In the genomic region with DNA sequence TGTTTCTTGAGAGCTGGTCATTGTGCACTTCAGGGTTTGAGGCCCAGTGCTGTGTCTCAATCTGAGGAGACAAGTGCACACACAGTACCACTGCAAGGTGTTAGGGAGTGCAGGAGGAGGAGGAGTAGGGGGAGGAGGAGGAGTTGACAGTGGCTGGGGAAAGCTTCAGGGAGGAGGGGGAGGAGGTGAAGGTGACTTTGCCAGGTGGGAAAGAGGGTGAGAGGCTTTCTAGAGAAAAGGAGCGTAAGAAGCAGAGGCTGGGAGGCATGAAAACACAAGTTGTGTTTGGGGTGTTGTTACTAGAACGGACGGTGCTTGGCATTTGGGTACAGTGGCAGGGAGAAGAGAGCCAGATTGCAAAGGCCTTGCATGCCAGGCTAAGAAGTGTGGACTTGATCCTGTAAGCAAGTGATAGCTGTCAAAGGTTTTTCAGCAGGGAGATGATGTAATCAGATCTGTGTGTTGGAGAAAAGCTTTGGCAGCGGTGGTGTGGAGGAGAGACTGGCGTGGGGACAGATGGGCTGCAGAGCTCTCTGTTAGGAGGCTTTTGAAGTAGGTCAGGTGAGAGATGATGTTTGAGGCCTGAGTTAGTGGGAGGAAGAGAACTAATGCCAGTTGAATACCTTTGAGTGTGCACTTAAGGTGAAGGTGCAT, we compare ENCODE assay signal across 1 cellular context.
A peak's percentile ranks its signal among the peaks of the same experiment; 100 is the strongest.
TF ChIP-seq lines count a peak whose summit lies in the region.

No MANE protein-coding gene starts in this region.

TF ChIP-seq in HEK293, 187 proteins besides CTCF, POLR2A, EP300 and RAD21 (continued from another document and continues in another):
- TF ChIP-seq, protein P1, sequence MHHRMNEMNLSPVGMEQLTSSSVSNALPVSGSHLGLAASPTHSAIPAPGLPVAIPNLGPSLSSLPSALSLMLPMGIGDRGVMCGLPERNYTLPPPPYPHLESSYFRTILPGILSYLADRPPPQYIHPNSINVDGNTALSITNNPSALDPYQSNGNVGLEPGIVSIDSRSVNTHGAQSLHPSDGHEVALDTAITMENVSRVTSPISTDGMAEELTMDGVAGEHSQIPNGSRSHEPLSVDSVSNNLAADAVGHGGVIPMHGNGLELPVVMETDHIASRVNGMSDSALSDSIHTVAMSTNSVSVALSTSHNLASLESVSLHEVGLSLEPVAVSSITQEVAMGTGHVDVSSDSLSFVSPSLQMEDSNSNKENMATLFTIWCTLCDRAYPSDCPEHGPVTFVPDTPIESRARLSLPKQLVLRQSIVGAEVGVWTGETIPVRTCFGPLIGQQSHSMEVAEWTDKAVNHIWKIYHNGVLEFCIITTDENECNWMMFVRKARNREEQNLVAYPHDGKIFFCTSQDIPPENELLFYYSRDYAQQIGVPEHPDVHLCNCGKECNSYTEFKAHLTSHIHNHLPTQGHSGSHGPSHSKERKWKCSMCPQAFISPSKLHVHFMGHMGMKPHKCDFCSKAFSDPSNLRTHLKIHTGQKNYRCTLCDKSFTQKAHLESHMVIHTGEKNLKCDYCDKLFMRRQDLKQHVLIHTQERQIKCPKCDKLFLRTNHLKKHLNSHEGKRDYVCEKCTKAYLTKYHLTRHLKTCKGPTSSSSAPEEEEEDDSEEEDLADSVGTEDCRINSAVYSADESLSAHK (tag by site-specific recombination; IDR thresholded peaks at IDR 0.05) = no peak
- TF ChIP-seq ZBTB20 (tag by site-specific recombination; IDR thresholded peaks at IDR 0.05) (no peak), SALL2 (tag by site-specific recombination; IDR thresholded peaks at IDR 0.05; ENCODE audit: borderline replicate concordance) (no peak), YY2 (tag by site-specific recombination; IDR thresholded peaks at IDR 0.05) (no peak), ZNF843 (tag by site-specific recombination; IDR thresholded peaks at IDR 0.05) (no peak), ZNF529 (tag by site-specific recombination; IDR thresholded peaks at IDR 0.05; ENCODE audit: insufficient replicate concordance) (no peak), GLI2 (tag by site-specific recombination; IDR thresholded peaks at IDR 0.05; ENCODE audit: borderline replicate concordance, low read depth) (no peak), ZBTB21 (tag by site-specific recombination; IDR thresholded peaks at IDR 0.05) (no peak), SCRT2 (tag by site-specific recombination; IDR thresholded peaks at IDR 0.05) (no peak), ZNF660 (tag by site-specific recombination; IDR thresholded peaks at IDR 0.05) (no peak), ZNF701 (tag by site-specific recombination; IDR thresholded peaks at IDR 0.05) (no peak), ZNF626 (tag by site-specific recombination; IDR thresholded peaks at IDR 0.05) (no peak), ZNF658 (tag by site-specific recombination; IDR thresholded peaks at IDR 0.05) (no peak), ZNF837 (tag by site-specific recombination; IDR thresholded peaks at IDR 0.05) (no peak), ZIC2 (tag by site-specific recombination; IDR thresholded peaks at IDR 0.05) (no peak), ZNF623 (tag by site-specific recombination; IDR thresholded peaks at IDR 0.05) (no peak), ZNF23 (tag by site-specific recombination; IDR thresholded peaks at IDR 0.05; ENCODE audit: borderline replicate concordance) (no peak), ZNF391 (tag by site-specific recombination; IDR thresholded peaks at IDR 0.05; ENCODE audit: borderline replicate concordance, low read depth) (no peak), ZNF624 (tag by site-specific recombination; IDR thresholded peaks at IDR 0.05) (no peak), ZNF214 (tag by site-specific recombination; IDR thresholded peaks at IDR 0.05; ENCODE audit: borderline replicate concordance) (no peak), ZBTB1 (tag by site-specific recombination; IDR thresholded peaks at IDR 0.05) (no peak), ZNF629 (tag by site-specific recombination; IDR thresholded peaks at IDR 0.05) (peak; percentile 16; the same call in 1 of the 2 replicates), PRDM1 (tag by site-specific recombination; IDR thresholded peaks at IDR 0.05) (peak; percentile 85), ZNF157 (tag by site-specific recombination; IDR thresholded peaks at IDR 0.05) (no peak)
- TF ChIP-seq, protein P2, sequence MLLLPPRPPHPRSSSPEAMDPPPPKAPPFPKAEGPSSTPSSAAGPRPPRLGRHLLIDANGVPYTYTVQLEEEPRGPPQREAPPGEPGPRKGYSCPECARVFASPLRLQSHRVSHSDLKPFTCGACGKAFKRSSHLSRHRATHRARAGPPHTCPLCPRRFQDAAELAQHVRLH (tag by site-specific recombination; IDR thresholded peaks at IDR 0.05) = no peak
- TF ChIP-seq, protein P3, sequence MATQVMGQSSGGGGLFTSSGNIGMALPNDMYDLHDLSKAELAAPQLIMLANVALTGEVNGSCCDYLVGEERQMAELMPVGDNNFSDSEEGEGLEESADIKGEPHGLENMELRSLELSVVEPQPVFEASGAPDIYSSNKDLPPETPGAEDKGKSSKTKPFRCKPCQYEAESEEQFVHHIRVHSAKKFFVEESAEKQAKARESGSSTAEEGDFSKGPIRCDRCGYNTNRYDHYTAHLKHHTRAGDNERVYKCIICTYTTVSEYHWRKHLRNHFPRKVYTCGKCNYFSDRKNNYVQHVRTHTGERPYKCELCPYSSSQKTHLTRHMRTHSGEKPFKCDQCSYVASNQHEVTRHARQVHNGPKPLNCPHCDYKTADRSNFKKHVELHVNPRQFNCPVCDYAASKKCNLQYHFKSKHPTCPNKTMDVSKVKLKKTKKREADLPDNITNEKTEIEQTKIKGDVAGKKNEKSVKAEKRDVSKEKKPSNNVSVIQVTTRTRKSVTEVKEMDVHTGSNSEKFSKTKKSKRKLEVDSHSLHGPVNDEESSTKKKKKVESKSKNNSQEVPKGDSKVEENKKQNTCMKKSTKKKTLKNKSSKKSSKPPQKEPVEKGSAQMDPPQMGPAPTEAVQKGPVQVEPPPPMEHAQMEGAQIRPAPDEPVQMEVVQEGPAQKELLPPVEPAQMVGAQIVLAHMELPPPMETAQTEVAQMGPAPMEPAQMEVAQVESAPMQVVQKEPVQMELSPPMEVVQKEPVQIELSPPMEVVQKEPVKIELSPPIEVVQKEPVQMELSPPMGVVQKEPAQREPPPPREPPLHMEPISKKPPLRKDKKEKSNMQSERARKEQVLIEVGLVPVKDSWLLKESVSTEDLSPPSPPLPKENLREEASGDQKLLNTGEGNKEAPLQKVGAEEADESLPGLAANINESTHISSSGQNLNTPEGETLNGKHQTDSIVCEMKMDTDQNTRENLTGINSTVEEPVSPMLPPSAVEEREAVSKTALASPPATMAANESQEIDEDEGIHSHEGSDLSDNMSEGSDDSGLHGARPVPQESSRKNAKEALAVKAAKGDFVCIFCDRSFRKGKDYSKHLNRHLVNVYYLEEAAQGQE (tag by site-specific recombination; IDR thresholded peaks at IDR 0.05) = no peak
- TF ChIP-seq, protein P4, sequence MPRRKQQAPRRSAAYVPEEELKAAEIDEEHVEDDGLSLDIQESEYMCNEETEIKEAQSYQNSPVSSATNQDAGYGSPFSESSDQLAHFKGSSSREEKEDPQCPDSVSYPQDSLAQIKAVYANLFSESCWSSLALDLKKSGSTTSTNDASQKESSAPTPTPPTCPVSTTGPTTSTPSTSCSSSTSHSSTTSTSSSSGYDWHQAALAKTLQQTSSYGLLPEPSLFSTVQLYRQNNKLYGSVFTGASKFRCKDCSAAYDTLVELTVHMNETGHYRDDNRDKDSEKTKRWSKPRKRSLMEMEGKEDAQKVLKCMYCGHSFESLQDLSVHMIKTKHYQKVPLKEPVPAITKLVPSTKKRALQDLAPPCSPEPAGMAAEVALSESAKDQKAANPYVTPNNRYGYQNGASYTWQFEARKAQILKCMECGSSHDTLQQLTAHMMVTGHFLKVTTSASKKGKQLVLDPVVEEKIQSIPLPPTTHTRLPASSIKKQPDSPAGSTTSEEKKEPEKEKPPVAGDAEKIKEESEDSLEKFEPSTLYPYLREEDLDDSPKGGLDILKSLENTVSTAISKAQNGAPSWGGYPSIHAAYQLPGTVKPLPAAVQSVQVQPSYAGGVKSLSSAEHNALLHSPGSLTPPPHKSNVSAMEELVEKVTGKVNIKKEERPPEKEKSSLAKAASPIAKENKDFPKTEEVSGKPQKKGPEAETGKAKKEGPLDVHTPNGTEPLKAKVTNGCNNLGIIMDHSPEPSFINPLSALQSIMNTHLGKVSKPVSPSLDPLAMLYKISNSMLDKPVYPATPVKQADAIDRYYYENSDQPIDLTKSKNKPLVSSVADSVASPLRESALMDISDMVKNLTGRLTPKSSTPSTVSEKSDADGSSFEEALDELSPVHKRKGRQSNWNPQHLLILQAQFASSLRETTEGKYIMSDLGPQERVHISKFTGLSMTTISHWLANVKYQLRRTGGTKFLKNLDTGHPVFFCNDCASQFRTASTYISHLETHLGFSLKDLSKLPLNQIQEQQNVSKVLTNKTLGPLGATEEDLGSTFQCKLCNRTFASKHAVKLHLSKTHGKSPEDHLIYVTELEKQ (tag by site-specific recombination; IDR thresholded peaks at IDR 0.05; ENCODE audit: borderline replicate concordance) = peak; percentile 31; the same call in 1 of the 2 replicates
- TF ChIP-seq, protein P5, sequence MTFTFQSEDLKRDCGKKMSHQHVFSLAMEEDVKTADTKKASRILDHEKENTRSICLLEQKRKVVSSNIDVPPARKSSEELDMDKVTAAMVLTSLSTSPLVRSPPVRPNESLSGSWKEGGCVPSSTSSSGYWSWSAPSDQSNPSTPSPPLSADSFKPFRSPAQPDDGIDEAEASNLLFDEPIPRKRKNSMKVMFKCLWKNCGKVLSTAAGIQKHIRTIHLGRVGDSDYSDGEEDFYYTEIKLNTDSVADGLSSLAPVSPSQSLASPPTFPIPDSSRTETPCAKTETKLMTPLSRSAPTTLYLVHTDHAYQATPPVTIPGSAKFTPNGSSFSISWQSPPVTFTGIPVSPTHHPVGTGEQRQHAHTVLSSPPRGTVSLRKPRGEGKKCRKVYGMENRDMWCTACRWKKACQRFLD (tag by site-specific recombination; IDR thresholded peaks at IDR 0.05) = no peak
- TF ChIP-seq, protein P6, sequence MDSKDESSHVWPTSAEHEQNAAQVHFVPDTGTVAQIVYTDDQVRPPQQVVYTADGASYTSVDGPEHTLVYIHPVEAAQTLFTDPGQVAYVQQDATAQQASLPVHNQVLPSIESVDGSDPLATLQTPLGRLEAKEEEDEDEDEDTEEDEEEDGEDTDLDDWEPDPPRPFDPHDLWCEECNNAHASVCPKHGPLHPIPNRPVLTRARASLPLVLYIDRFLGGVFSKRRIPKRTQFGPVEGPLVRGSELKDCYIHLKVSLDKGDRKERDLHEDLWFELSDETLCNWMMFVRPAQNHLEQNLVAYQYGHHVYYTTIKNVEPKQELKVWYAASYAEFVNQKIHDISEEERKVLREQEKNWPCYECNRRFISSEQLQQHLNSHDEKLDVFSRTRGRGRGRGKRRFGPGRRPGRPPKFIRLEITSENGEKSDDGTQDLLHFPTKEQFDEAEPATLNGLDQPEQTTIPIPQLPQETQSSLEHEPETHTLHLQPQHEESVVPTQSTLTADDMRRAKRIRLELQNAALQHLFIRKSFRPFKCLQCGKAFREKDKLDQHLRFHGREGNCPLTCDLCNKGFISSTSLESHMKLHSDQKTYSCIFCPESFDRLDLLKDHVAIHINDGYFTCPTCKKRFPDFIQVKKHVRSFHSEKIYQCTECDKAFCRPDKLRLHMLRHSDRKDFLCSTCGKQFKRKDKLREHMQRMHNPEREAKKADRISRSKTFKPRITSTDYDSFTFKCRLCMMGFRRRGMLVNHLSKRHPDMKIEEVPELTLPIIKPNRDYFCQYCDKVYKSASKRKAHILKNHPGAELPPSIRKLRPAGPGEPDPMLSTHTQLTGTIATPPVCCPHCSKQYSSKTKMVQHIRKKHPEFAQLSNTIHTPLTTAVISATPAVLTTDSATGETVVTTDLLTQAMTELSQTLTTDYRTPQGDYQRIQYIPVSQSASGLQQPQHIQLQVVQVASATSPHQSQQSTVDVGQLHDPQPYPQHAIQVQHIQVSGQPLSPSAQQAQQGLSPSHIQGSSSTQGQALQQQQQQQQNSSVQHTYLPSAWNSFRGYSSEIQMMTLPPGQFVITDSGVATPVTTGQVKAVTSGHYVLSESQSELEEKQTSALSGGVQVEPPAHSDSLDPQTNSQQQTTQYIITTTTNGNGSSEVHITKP (tag by site-specific recombination; IDR thresholded peaks at IDR 0.05) = no peak
- TF ChIP-seq, protein P7, sequence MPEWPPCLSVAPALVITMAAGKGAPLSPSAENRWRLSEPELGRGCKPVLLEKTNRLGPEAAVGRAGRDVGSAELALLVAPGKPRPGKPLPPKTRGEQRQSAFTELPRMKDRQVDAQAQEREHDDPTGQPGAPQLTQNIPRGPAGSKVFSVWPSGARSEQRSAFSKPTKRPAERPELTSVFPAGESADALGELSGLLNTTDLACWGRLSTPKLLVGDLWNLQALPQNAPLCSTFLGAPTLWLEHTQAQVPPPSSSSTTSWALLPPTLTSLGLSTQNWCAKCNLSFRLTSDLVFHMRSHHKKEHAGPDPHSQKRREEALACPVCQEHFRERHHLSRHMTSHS (tag by site-specific recombination; IDR thresholded peaks at IDR 0.05) = no peak
- TF ChIP-seq, protein P8, sequence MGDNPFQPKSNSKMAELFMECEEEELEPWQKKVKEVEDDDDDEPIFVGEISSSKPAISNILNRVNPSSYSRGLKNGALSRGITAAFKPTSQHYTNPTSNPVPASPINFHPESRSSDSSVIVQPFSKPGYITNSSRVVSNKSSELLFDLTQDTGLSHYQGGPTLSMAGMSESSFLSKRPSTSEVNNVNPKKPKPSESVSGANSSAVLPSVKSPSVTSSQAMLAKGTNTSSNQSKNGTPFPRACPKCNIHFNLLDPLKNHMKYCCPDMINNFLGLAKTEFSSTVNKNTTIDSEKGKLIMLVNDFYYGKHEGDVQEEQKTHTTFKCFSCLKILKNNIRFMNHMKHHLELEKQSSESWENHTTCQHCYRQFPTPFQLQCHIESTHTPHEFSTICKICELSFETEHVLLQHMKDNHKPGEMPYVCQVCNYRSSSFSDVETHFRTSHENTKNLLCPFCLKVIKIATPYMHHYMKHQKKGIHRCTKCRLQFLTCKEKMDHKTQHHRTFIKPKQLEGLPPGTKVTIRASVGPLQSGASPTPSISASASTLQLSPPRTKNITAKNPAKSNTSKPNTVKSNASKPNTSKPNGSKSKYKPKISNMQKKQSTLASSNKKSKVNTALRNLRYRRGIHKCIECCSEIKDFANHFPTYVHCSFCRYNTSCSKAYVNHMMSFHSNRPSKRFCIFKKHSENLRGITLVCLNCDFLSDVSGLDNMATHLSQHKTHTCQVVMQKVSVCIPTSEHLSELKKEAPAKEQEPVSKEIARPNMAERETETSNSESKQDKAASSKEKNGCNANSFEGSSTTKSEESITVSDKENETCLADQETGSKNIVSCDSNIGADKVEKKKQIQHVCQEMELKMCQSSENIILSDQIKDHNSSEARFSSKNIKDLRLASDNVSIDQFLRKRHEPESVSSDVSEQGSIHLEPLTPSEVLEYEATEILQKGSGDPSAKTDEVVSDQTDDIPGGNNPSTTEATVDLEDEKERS (tag by site-specific recombination; IDR thresholded peaks at IDR 0.05) = no peak
